Comparison of ENCODE assay signal across 23 cellular contexts in genomic region chr17:74104921-74105320, GRCh38.
"Had no signal": no experiment of that assay in that cellular context is flagged by ENCODE, and none has a peak within 500 bp of the region (broad histone marks: within the 10 kb centered on the region; RNA-seq: fewer than 3 reads in every experiment).

No MANE protein-coding gene starts in this region.

- H3K4me3 ChIP-seq: SK-N-MC had no signal

- DNase-seq: activated CD4-positive, alpha-beta memory T cell treated with anti-CD3 and anti-CD28 coated beads for 36 hours; activated CD4-positive, alpha-beta T cell treated with anti-CD3 and anti-CD28 coated beads, Interleukin-2, amount 10 ng/mL, durations not matched to agents 7 days and 5 days; activated CD4-positive, CD25-positive, alpha-beta regulatory T cell; activated CD8-positive, alpha-beta memory T cell treated with anti-CD3 and anti-CD28 coated beads for 24 hours; activated effector memory CD4-positive, alpha-beta T cell treated with anti-CD3 and anti-CD28 coated beads, Interleukin-2, amount 50 U/mL, for 16 hours; activated naive CD4-positive, alpha-beta T cell treated with Interleukin-2 at 50 U/mL for 16 hours; activated T-cell treated with anti-CD3 and anti-CD28 coated beads, Interleukin-2, amount 50 U/mL, for 4 hours; amygdala; Karpas-422; MM.1S; NCI-H1092; NCI-H1417; NCI-H2029; NCI-H345; NCI-H510A; NCI-H526 treated with DMSO at 0.1 percent for 48 hours; NCI-H82; T-cell; T-helper 2 cell; T1000 had no signal

- H3K27ac ChIP-seq: SK-N-MC, VCaP had no signal

- FAIRE-seq: astrocyte had no signal
